Comparison of ENCODE assay signal across 8 cellular contexts in genomic region chr3:53254190-53254809, GRCh38. TPM values are rescaled to one million over a fixed set of nuclear protein-coding genes. Genes with fewer than 3 reads are reported as not detected.
DNase-seq lines count a peak whose midpoint lies in the region; ATAC-seq and TF ChIP-seq lines count a peak whose summit lies in the region.

No MANE protein-coding gene starts in this region.

- no peaks in the 10 kb centered on the region for H3K27me3 ChIP-seq in PC-9 (ENCODE audit: insufficient read depth, low read depth)
- H3K27me3 ChIP-seq in endodermal cell (ENCODE audit: control insufficient read depth, insufficient read depth, low read length, poor library complexity, severe bottlenecking): no peaks in the 10 kb centered on the region

- TSS peak; percentile 27 for BruUV-seq in PC-9 (replicated peaks; lab: Mats Ljungman, UMichigan)

- H2AFZ ChIP-seq in PC-9: no peak overlapping the region

- no peaks in the 10 kb centered on the region for H3K27me3 Mint-ChIP-seq in endodermal cell (ENCODE audit: insufficient read depth)

- H4K20me1 ChIP-seq in PC-9 (ENCODE audit: insufficient read depth): peaks cover 58% of the 10 kb centered on the region

- peaks cover 50% of the 10 kb centered on the region for H3K4me1 Mint-ChIP-seq in endodermal cell

- peak overlapping the region; percentile 93 for H3K4me3 Mint-ChIP-seq in endodermal cell

- H3K9ac ChIP-seq in endodermal cell (ENCODE audit: extremely low read depth, low read length, poor library complexity, severe bottlenecking): peak overlapping the region; percentile 77

- peaks cover 71% of the 10 kb centered on the region for H3K79me2 ChIP-seq in PC-9 (ENCODE audit: low read depth)

- H3K9me2 ChIP-seq in PC-9 (ENCODE audit: insufficient read depth): no peaks in the 10 kb centered on the region

- POLR2A ChIA-PET in PC-9 (lab: Charles Lee; ENCODE audit: unreplicated experiment): interaction anchor here (0.6 kb wide), 2 partner anchors 11 to 99 kb away, joined by 3 to 16 read pairs; no protein-coding TSS in a partner anchor

- H3K9me3 ChIP-seq in PC-9 (ENCODE audit: insufficient read depth, low read depth): no peaks in the 10 kb centered on the region
- no peaks in the 10 kb centered on the region for H3K9me3 ChIP-seq in endodermal cell (ENCODE audit: control insufficient read depth, low read length)

- no peaks in the 10 kb centered on the region for H3K9me3 Mint-ChIP-seq in endodermal cell

- peak; percentile 4 for DNase-seq in activated naive CD4-positive, alpha-beta T cell treated with Interleukin-2 at 50 U/mL for 16 hours
- no peak for DNase-seq in activated naive CD4-positive, alpha-beta T cell (lab: John Stamatoyannopoulos, UW)
- DNase-seq in PC-9 (no peak), endodermal cell (no peak), myocyte (ENCODE audit: low read depth) (peak; percentile 22), cerebellar nuclear complex (lab: John Stamatoyannopoulos, UW) (no peak)
- no peak for DNase-seq in stimulated activated naive CD4-positive, alpha-beta T cell treated with Interleukin-2 at 50 U/mL for 16 hours (lab: John Stamatoyannopoulos, UW)

- CTCF ChIA-PET in PC-9 (lab: Charles Lee): no interaction called here

- H3K4me1 ChIP-seq in PC-9 (replicated peaks; ENCODE audit: insufficient read depth) (peaks cover 52% of the 10 kb centered on the region), endodermal cell (ENCODE audit: control insufficient read depth, insufficient read depth, low read length) (peaks cover 12% of the 10 kb centered on the region)

- peaks cover 21% of the 10 kb centered on the region for H3K36me3 Mint-ChIP-seq in endodermal cell (ENCODE audit: low read depth)

- H3K27ac ChIP-seq in PC-9 (peak overlapping the region; percentile 76), endodermal cell (ENCODE audit: low read depth, low read length) (no peak overlapping the region)

- peak overlapping the region; percentile 99 for H3K4me2 ChIP-seq in PC-9

- H3K27ac Mint-ChIP-seq in endodermal cell: peak overlapping the region; percentile 90

- intact Hi-C loops in PC-9 (cut with micrococcal nuclease; ENCODE audit: unreplicated experiment): loop anchor here (1.0 kb wide), 1 partner anchor 16 kb away; no protein-coding TSS in a partner anchor

- 23 to 30% methylated on average over 6 to 9 of the region's 9 CpGs for WGBS in endodermal cell (ENCODE audit: insufficient coverage in 1 of 2, insufficient read length in 1 of 2), 2 experiments

- TF ChIP-seq CTCF in PC-9 (conservative IDR thresholded peaks at IDR 0.05) (no peak), endodermal cell (conservative IDR thresholded peaks at IDR 0.05) (no peak)

- H3K36me3 ChIP-seq in PC-9 (ENCODE audit: low read depth): peaks cover 35% of the 10 kb centered on the region
- peaks cover 8% of the 10 kb centered on the region for H3K36me3 ChIP-seq in endodermal cell (ENCODE audit: control insufficient read depth, insufficient read depth, low read length)

- ATAC-seq in GM18517 (IDR thresholded peaks at IDR 0.05; ENCODE audit: unreplicated experiment): no peak

- H3F3A ChIP-seq in PC-9 (ENCODE audit: insufficient read depth, low read depth): peaks cover 43% of the 10 kb centered on the region; the same call in 1 of the 2 replicates

- H3K4me3 ChIP-seq in PC-9: peak overlapping the region; percentile 98
- H3K4me3 ChIP-seq in endodermal cell (ENCODE audit: low read length): peak overlapping the region; percentile 96

RNA-seq across cellular contexts. Expression of gene TKT, which starts 1.5 kb away (rescaled TPM):
- total RNA-seq in PC-9 (2021) (1,726 and 2,016 TPM in 2 replicates), endodermal cell (100 to 1,000 TPM; 373 to 472 TPM), myocyte (138 and 187 TPM in 2 replicates)
- polyA plus RNA-seq in endodermal cell (2013, experiment 1 of 2): 576 TPM
- polyA plus RNA-seq in endodermal cell (2013, experiment 2 of 2): 503 TPM
- 246 TPM for polyA plus RNA-seq in myocyte (2012)

Comparison
In these comparisons a context has a peak if more than half of its experiments do, and no peak if none do; other contexts are left out.
1. DNase-seq: peak in activated naive CD4-positive, alpha-beta T cell treated with Interleukin-2 at 50 U/mL for 16 hours (single experiment) and myocyte (single experiment); none in activated naive CD4-positive, alpha-beta T cell (0 of 4), PC-9 (0 of 2), endodermal cell (single experiment), stimulated activated naive CD4-positive, alpha-beta T cell treated with Interleukin-2 at 50 U/mL for 16 hours (single experiment) and cerebellar nuclear complex (0 of 2).